In the genomic region with DNA sequence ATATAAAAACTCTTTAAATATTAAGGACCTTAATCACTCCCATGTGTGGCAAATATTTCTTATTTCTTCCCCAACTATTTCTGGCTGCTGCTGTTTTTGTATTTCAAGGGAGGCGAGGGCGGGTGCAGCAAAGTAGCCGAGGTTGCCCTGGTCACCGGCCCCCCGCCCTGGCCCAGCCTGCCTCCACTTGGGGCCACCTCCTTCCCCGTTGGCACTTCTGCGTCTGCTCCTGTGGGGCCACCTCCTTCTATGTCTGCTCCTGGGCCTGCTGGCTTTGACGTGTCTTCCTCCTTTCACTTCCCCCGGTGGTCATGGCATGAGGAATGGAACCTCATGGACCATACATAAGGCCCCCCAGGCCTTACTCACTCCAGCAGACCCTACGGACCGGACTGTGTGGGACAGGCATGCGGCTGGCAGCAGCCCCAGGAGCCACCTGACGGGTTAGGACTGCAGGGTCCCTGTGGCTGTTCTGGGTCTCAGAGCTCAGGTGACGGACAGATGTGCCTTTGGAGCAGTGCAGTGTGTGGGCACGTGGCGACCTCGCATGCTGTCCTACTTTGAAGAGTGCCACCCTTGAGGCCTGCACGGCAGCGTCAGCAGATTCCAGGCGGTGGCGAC, we compare ENCODE assay signal across 1 cellular context.
TF ChIP-seq lines count a peak whose summit lies in the region.

No MANE protein-coding gene starts in this region.

TF ChIP-seq in SK-N-SH, 30 proteins besides CTCF, POLR2A, EP300 and RAD21 (continued from another document):
- TF ChIP-seq, protein P1, sequence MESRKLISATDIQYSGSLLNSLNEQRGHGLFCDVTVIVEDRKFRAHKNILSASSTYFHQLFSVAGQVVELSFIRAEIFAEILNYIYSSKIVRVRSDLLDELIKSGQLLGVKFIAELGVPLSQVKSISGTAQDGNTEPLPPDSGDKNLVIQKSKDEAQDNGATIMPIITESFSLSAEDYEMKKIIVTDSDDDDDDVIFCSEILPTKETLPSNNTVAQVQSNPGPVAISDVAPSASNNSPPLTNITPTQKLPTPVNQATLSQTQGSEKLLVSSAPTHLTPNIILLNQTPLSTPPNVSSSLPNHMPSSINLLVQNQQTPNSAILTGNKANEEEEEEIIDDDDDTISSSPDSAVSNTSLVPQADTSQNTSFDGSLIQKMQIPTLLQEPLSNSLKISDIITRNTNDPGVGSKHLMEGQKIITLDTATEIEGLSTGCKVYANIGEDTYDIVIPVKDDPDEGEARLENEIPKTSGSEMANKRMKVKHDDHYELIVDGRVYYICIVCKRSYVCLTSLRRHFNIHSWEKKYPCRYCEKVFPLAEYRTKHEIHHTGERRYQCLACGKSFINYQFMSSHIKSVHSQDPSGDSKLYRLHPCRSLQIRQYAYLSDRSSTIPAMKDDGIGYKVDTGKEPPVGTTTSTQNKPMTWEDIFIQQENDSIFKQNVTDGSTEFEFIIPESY (IDR thresholded peaks at IDR 0.05; ENCODE audit: borderline replicate concordance, low read depth), result no peak
- TF ChIP-seq, protein P2, sequence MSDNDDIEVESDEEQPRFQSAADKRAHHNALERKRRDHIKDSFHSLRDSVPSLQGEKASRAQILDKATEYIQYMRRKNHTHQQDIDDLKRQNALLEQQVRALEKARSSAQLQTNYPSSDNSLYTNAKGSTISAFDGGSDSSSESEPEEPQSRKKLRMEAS (IDR thresholded peaks at IDR 0.05; ENCODE audit: low read depth), result no peak
- TF ChIP-seq JUND (IDR thresholded peaks at IDR 0.05) (no peak), GABPA (IDR thresholded peaks at IDR 0.05; ENCODE audit: low read depth) (no peak), RXRA (IDR thresholded peaks at IDR 0.05; ENCODE audit: borderline replicate concordance, low read depth) (no peak), GATA2 (CRISPR knock-in tag; IDR thresholded peaks at IDR 0.05) (no peak), NRF1 (IDR thresholded peaks at IDR 0.05; ENCODE audit: low read depth, low read length) (no peak), ELF1 (IDR thresholded peaks at IDR 0.05) (no peak)
TF ChIP-seq in SK-N-SH: peak in this region for 0.
